Comparison of ENCODE assay signal across 8 cellular contexts in the genomic region with DNA sequence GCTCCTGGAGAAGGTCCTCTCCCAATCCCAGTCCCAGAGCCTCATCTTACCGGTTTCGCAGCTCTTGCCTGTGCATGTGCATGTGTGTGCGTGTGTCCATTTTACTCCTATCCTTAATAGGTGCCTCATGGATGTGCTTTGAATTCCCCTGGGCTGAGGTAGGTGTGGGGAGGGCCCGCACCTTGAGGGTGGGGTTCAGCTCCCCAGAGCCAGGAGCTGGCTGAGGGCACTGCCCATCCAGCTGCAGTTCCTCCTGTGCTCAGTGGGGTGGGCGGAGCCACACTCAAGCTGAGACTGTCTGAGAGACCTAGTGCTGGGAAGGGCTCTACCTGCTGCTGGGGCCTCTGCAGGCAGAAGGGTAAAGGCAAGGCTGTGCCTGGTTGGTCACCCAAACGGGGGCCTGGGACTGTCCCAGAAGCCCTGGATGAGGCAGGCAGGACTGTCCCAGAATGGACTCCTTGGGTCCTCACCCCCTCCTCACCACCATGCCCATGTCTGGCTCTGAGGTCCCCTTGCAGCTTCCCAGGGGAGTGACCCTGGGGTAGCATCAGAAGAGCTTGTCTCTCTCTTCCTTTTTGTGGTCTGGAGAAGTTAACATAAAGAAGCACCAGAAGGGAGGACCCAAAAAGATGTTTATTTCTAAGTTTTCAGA. TPM values are rescaled to one million over a fixed set of nuclear protein-coding genes. Genes with fewer than 3 reads are reported as not detected.
A peak's percentile ranks its signal among the peaks of the same experiment; 100 is the strongest.
DNase-seq lines count a peak whose midpoint lies in the region; ATAC-seq and TF ChIP-seq lines count a peak whose summit lies in the region.

No MANE protein-coding gene starts in this region.

- ATAC-seq in GM18907 (IDR thresholded peaks at IDR 0.05; ENCODE audit: unreplicated experiment) (peak; percentile 77), HG02981 (IDR thresholded peaks at IDR 0.05; ENCODE audit: unreplicated experiment) (peak; percentile 75), lower lobe of right lung (peak; percentile 62 to 71)

- H3K27ac ChIP-seq in RWPE1 (no peak overlapping the region), lower lobe of right lung (no peak overlapping the region), esophagus squamous epithelium (peak overlapping the region in 2 of 4 donors; percentile 12 to 66)

- peaks cover 4% of the 10 kb centered on the region for H3K4me1 ChIP-seq in lower lobe of right lung
- H3K4me1 ChIP-seq in esophagus squamous epithelium, result peaks cover 11 to 51% (median 12%) of the 10 kb centered on the region in 3 donors

- TF ChIP-seq POLR2A in esophagus squamous epithelium (IDR thresholded peaks at IDR 0.05), result no peak

- no peak overlapping the region for H3K4me3 ChIP-seq in lower lobe of right lung
- H3K4me3 ChIP-seq in esophagus squamous epithelium, result no peak overlapping the region

- 49 to 70% methylated on average over 2 to 3 of the region's 6 CpGs for WGBS in esophagus squamous epithelium, 2 donors

- intact Hi-C loops in lower lobe of right lung (cut with DNase I), result loop anchor here (10.0 kb wide), 1 partner anchor 289 kb away; no protein-coding TSS in a partner anchor
- intact Hi-C loops in esophagus squamous epithelium (cut with DNase I), result no loop called here

- no peak for TF ChIP-seq CTCF in RWPE1 (conservative IDR thresholded peaks at IDR 0.05; ENCODE audit: low read depth)
- no peak for TF ChIP-seq CTCF in lower lobe of right lung (IDR thresholded peaks at IDR 0.05)
- TF ChIP-seq CTCF in esophagus squamous epithelium (IDR thresholded peaks at IDR 0.05), result peak in 1 of 6 experiments; percentile 5

- CTCF ChIA-PET in RWPE1 (lab: Yijun Ruan, JAX), result interaction anchor here (0.6 to 2.7 kb wide), 4 partner anchors 14 to 287 kb away, joined by 3 to 10 read pairs (median 5); a partner anchor contains a TSS

- H3K27me3 ChIP-seq in lower lobe of right lung (ENCODE audit: low read depth) (peaks cover 42% of the 10 kb centered on the region), esophagus squamous epithelium (peaks cover 8 to 48% (median 19%) of the 10 kb centered on the region in 4 donors)

- peaks cover 3% of the 10 kb centered on the region for H3K36me3 ChIP-seq in lower lobe of right lung
- peaks cover 0 to 6% (median 0%) of the 10 kb centered on the region in 3 donors for H3K36me3 ChIP-seq in esophagus squamous epithelium

- no peaks in the 10 kb centered on the region for H3K9me3 ChIP-seq in lower lobe of right lung
- H3K9me3 ChIP-seq in esophagus squamous epithelium, result no peaks in the 10 kb centered on the region

- POLR2A ChIA-PET in RWPE1 (lab: Yijun Ruan, JAX; ENCODE audit: low non-redundant PET), result no interaction called here

- DNase-seq in COLO668 (lab: John Stamatoyannopoulos, UW; ENCODE audit: unreplicated experiment) (peak; percentile 16), RWPE1 (ENCODE audit: low spot score) (peak; percentile 20), lower lobe of right lung (no peak), esophagus squamous epithelium (lab: John Stamatoyannopoulos, UW) (no peak), D341Med (ENCODE audit: low spot score) (no peak), NCI-H524 treated with DMSO at 0.1 percent for 48 hours (lab: John Stamatoyannopoulos, UW) (no peak)

RNA-seq across cellular contexts. Expression of a gene that starts 8.9 kb away (rescaled TPM):
- total RNA-seq in lower lobe of right lung, result 0.62 TPM
- total RNA-seq in esophagus squamous epithelium, result 1 to 10 TPM in 2 of 4 donors, under 1 TPM in 2; 0.26 to 1.9 (median 0.78) TPM

RNA-seq across cellular contexts. Expression of a gene that starts 24.9 kb away (rescaled TPM):
- total RNA-seq in lower lobe of right lung, result 39.9 TPM
- 10 to 100 TPM in 3 of 4 donors, 1 to 10 TPM in 1; 7.9 to 22.1 (median 16.9) TPM for total RNA-seq in esophagus squamous epithelium

Comparison
In these comparisons a context has a peak if more than half of its experiments do, and no peak if none do; other contexts are left out.
1. DNase-seq: peak in COLO668 (single experiment) and RWPE1 (single experiment); none in lower lobe of right lung (single experiment), esophagus squamous epithelium (single experiment), D341Med (single experiment) and NCI-H524 treated with DMSO at 0.1 percent for 48 hours (single experiment).
2. Peak in every context shown above with its lines, with median percentiles within 50 percentile points of each other: ATAC-seq.